In genomic region chr1:160741597-160742348, GRCh38 we compare ENCODE assay signal across 15 cellular contexts. TPM values are rescaled to one million over a fixed set of nuclear protein-coding genes. Genes with fewer than 3 reads are reported as not detected.
DNase-seq lines count a peak whose midpoint lies in the region; ATAC-seq and TF ChIP-seq lines count a peak whose summit lies in the region.
"Had no signal": no experiment of that assay in that cellular context is flagged by ENCODE, and none has a peak within 500 bp of the region (broad histone marks: within the 10 kb centered on the region; RNA-seq: fewer than 3 reads in every experiment).

No MANE protein-coding gene starts in this region.

- ATAC-seq in activated CD8-positive, alpha-beta memory T cell treated with anti-CD3 and anti-CD28 coated beads, Interleukin-2, amount 10 ng/mL, durations not matched to agents 7 days and 5 days: no peak
- no peak for ATAC-seq in stimulated activated naive B cell treated with anti-CD40 and anti-IgM and Interleukin-4, amounts not matched to agents 10 μg/mL and 1 μg/mL and 100 μg/mL, for 72 hours (replicated peaks)
- no peak for ATAC-seq in GM19455 (IDR thresholded peaks at IDR 0.05; ENCODE audit: unreplicated experiment)

- peak overlapping the region; percentile 81 for H3K4me3 ChIP-seq in MM.1S (ENCODE audit: low read length)
- peak overlapping the region; percentile 29 to 53 for H3K4me3 ChIP-seq in duodenal mucosa (ENCODE audit: low read depth in 1 of 2, low read length in 2 of 2)
- no peak overlapping the region for H3K4me3 ChIP-seq in Caco-2 (ENCODE audit: low read depth, low read length)
- H3K4me3 ChIP-seq in suprapubic skin: no peak overlapping the region

- no peaks in the 10 kb centered on the region for H3K27me3 ChIP-seq in MM.1S (replicated peaks; ENCODE audit: insufficient read depth, low read length)
- H3K27me3 ChIP-seq in duodenal mucosa (ENCODE audit: control insufficient read depth in 1 of 2, insufficient read depth in 2 of 2, low read length in 2 of 2): no peaks in the 10 kb centered on the region
- H3K27me3 ChIP-seq in Caco-2 (replicated peaks; ENCODE audit: control insufficient read depth, insufficient read depth, low read length): no peaks in the 10 kb centered on the region
- H3K27me3 ChIP-seq in suprapubic skin: no peaks in the 10 kb centered on the region

- H3K36me3 Mint-ChIP-seq in activated CD8-positive, alpha-beta memory T cell treated with anti-CD3 and anti-CD28 coated beads, Interleukin-2, amount 10 ng/mL, durations not matched to agents 7 days and 5 days: peaks cover 45% of the 10 kb centered on the region
- H3K36me3 Mint-ChIP-seq in stimulated activated naive B cell treated with anti-CD40 and anti-IgM and Interleukin-4, amounts not matched to agents 10 μg/mL and 1 μg/mL and 100 μg/mL, for 72 hours: peaks cover 43 to 74% of the 10 kb centered on the region in 2 donors
- no peaks in the 10 kb centered on the region for H3K36me3 Mint-ChIP-seq in Caco-2 (ENCODE audit: insufficient read depth, unreplicated experiment)

- peak overlapping the region; percentile 82 for H3K4me3 Mint-ChIP-seq in activated CD8-positive, alpha-beta memory T cell treated with anti-CD3 and anti-CD28 coated beads, Interleukin-2, amount 10 ng/mL, durations not matched to agents 7 days and 5 days
- H3K4me3 Mint-ChIP-seq in stimulated activated naive B cell treated with anti-CD40 and anti-IgM and Interleukin-4, amounts not matched to agents 10 μg/mL and 1 μg/mL and 100 μg/mL, for 72 hours: peak overlapping the region; percentile 74 to 81
- no peak overlapping the region for H3K4me3 Mint-ChIP-seq in Caco-2 (ENCODE audit: unreplicated experiment)

- BruUV-seq in Caco-2 (replicated peaks; lab: Mats Ljungman, UMichigan): no TSS peak

- no peak for TF ChIP-seq POLR2A in suprapubic skin (IDR thresholded peaks at IDR 0.05)

- H2AFZ ChIP-seq in MM.1S (ENCODE audit: low read length): no peak overlapping the region
- H2AFZ ChIP-seq: parathyroid adenoma had no signal

- H3K27ac ChIP-seq in MM.1S (ENCODE audit: low read length) (peak overlapping the region; percentile 88), duodenal mucosa (ENCODE audit: low read depth, low read length) (no peak overlapping the region), suprapubic skin (no peak overlapping the region)
- H3K27ac ChIP-seq: parathyroid adenoma had no signal

- H3K9me2 ChIP-seq in MM.1S (replicated peaks; ENCODE audit: insufficient read depth, low read length): no peaks in the 10 kb centered on the region

- H3K4me1 Mint-ChIP-seq in activated CD8-positive, alpha-beta memory T cell treated with anti-CD3 and anti-CD28 coated beads, Interleukin-2, amount 10 ng/mL, durations not matched to agents 7 days and 5 days: peaks cover 87% of the 10 kb centered on the region
- peaks cover 48 to 81% of the 10 kb centered on the region in 2 donors for H3K4me1 Mint-ChIP-seq in stimulated activated naive B cell treated with anti-CD40 and anti-IgM and Interleukin-4, amounts not matched to agents 10 μg/mL and 1 μg/mL and 100 μg/mL, for 72 hours
- H3K4me1 Mint-ChIP-seq in Caco-2 (ENCODE audit: low read depth, unreplicated experiment): no peaks in the 10 kb centered on the region

- POLR2A ChIA-PET in Caco-2 (lab: Charles Lee): no interaction called here

- CTCF ChIA-PET in activated CD8-positive, alpha-beta memory T cell treated with anti-CD3 and anti-CD28 coated beads, Interleukin-2, amount 10 ng/mL, durations not matched to agents 7 days and 5 days (lab: Charles Lee): interaction anchor here (1.0 to 8.3 kb wide), 6 partner anchors 14 to 59 kb away, joined by 3 to 95 read pairs (median 10); no protein-coding TSS in a partner anchor
- CTCF ChIA-PET in Caco-2 (lab: Charles Lee): no interaction called here

- H3F3A ChIP-seq in MM.1S (ENCODE audit: insufficient read depth, low read length): peaks cover 61% of the 10 kb centered on the region

- H3K9me3 ChIP-seq in MM.1S (replicated peaks; ENCODE audit: insufficient read depth, low read length): no peaks in the 10 kb centered on the region
- H3K9me3 ChIP-seq in duodenal mucosa (ENCODE audit: control insufficient read depth in 1 of 2, low read length in 2 of 2): no peaks in the 10 kb centered on the region
- peaks cover 5% of the 10 kb centered on the region; the same call in 1 of the 2 replicates for H3K9me3 ChIP-seq in Caco-2
- H3K9me3 ChIP-seq in suprapubic skin: peaks cover 5% of the 10 kb centered on the region

- TF ChIP-seq CTCF in MM.1S (IDR thresholded peaks at IDR 0.05; ENCODE audit: low read length): peak; percentile 45
- no peak for TF ChIP-seq CTCF in Caco-2 (IDR thresholded peaks at IDR 0.05; ENCODE audit: insufficient read depth in 1 of 2, low read depth in 1 of 2, low read length in 1 of 2, severe bottlenecking in 1 of 2, unreplicated experiment in 1 of 2)
- TF ChIP-seq CTCF in suprapubic skin (IDR thresholded peaks at IDR 0.05): no peak

- H3K36me3 ChIP-seq in MM.1S (replicated peaks; ENCODE audit: insufficient read depth, low read length) (no peaks in the 10 kb centered on the region), duodenal mucosa (ENCODE audit: control insufficient read depth in 1 of 2, insufficient read depth in 2 of 2, low read length in 2 of 2) (no peaks in the 10 kb centered on the region), Caco-2 (ENCODE audit: control insufficient read depth, insufficient read depth, low read length) (no peaks in the 10 kb centered on the region), suprapubic skin (no peaks in the 10 kb centered on the region)

- H3K4me2 ChIP-seq in MM.1S (ENCODE audit: low read depth, low read length): peak overlapping the region; percentile 92

- no peaks in the 10 kb centered on the region for H3K27me3 Mint-ChIP-seq in activated CD8-positive, alpha-beta memory T cell treated with anti-CD3 and anti-CD28 coated beads, Interleukin-2, amount 10 ng/mL, durations not matched to agents 7 days and 5 days
- H3K27me3 Mint-ChIP-seq in stimulated activated naive B cell treated with anti-CD40 and anti-IgM and Interleukin-4, amounts not matched to agents 10 μg/mL and 1 μg/mL and 100 μg/mL, for 72 hours: no peaks in the 10 kb centered on the region
- peaks cover 3% of the 10 kb centered on the region for H3K27me3 Mint-ChIP-seq in Caco-2 (ENCODE audit: insufficient read depth, unreplicated experiment)

- H3K9me3 Mint-ChIP-seq in activated CD8-positive, alpha-beta memory T cell treated with anti-CD3 and anti-CD28 coated beads, Interleukin-2, amount 10 ng/mL, durations not matched to agents 7 days and 5 days (ENCODE audit: low read depth): peaks cover 3% of the 10 kb centered on the region
- H3K9me3 Mint-ChIP-seq in stimulated activated naive B cell treated with anti-CD40 and anti-IgM and Interleukin-4, amounts not matched to agents 10 μg/mL and 1 μg/mL and 100 μg/mL, for 72 hours: peaks cover 0 to 6% of the 10 kb centered on the region in 2 donors
- H3K9me3 Mint-ChIP-seq in Caco-2 (ENCODE audit: unreplicated experiment): no peaks in the 10 kb centered on the region

- H3K9ac ChIP-seq in MM.1S (ENCODE audit: low read length) (peak overlapping the region; percentile 86), duodenal mucosa (ENCODE audit: low read depth in 1 of 2, low read length in 2 of 2) (peak overlapping the region; percentile 3 to 28)
- H3K9ac ChIP-seq: parathyroid adenoma had no signal

- intact Hi-C loops in Caco-2 (cut with micrococcal nuclease; ENCODE audit: unreplicated experiment): no loop called here

- DNase-seq in activated CD8-positive, alpha-beta memory T cell treated with anti-CD3 and anti-CD28 coated beads, Interleukin-2, amount 10 ng/mL, durations not matched to agents 7 days and 5 days: no peak
- no peak for DNase-seq in activated CD8-positive, alpha-beta memory T cell treated with anti-CD3 and anti-CD28 coated beads for 24 hours
- DNase-seq in MM.1S (no peak), Caco-2 (no peak), suprapubic skin (ENCODE audit: low spot score in 2 of 2) (no peak)
- DNase-seq in stimulated activated naive B cell treated with anti-CD40 and anti-IgM and Interleukin-4, amounts not matched to agents 10 μg/mL and 1 μg/mL and 100 μg/mL, for 72 hours: no peak
- DNase-seq: activated CD4-positive, alpha-beta T cell treated with anti-CD3 and anti-CD28 coated beads, Interleukin-2, amount 50 U/mL, for 48 hours; cortex of kidney; HCEC 1CT; stimulated activated CD4-positive, alpha-beta T cell treated with anti-CD3 and anti-CD28 coated beads, Interleukin-15, amount 100 ng/mL, for 24 hours had no signal

- 82% methylated on average over 5 of the region's 5 CpGs for WGBS in suprapubic skin

- H4K20me1 ChIP-seq in MM.1S (ENCODE audit: insufficient read depth, low read length): peaks cover 10% of the 10 kb centered on the region; the same call in 1 of the 2 replicates

- H3K4me1 ChIP-seq in MM.1S (ENCODE audit: low read length) (peaks cover 55% of the 10 kb centered on the region), duodenal mucosa (ENCODE audit: control insufficient read depth in 1 of 2, insufficient read depth in 2 of 2, low read length in 2 of 2) (peaks cover 0 to 12% of the 10 kb centered on the region in 2 donors), Caco-2 (no peaks in the 10 kb centered on the region), suprapubic skin (no peaks in the 10 kb centered on the region)
- H3K4me1 ChIP-seq: parathyroid adenoma had no signal

- TF ChIP-seq EP300 in suprapubic skin (IDR thresholded peaks at IDR 0.05): no peak

- H3K27ac Mint-ChIP-seq in activated CD8-positive, alpha-beta memory T cell treated with anti-CD3 and anti-CD28 coated beads, Interleukin-2, amount 10 ng/mL, durations not matched to agents 7 days and 5 days: peak overlapping the region; percentile 86
- H3K27ac Mint-ChIP-seq in stimulated activated naive B cell treated with anti-CD40 and anti-IgM and Interleukin-4, amounts not matched to agents 10 μg/mL and 1 μg/mL and 100 μg/mL, for 72 hours: peak overlapping the region; percentile 44
- no peak overlapping the region for H3K27ac Mint-ChIP-seq in Caco-2 (ENCODE audit: unreplicated experiment)

- H3K79me2 ChIP-seq in MM.1S (ENCODE audit: low read length): peaks cover 89% of the 10 kb centered on the region
- H3K79me2 ChIP-seq: parathyroid adenoma had no signal

RNA-seq across cellular contexts. Expression of gene SLAMF7, which starts 2.7 kb away (rescaled TPM):
- 100 to 1,000 TPM; 107 to 126 TPM for total RNA-seq in activated CD8-positive, alpha-beta memory T cell treated with anti-CD3 and anti-CD28 coated beads, Interleukin-2, amount 10 ng/mL, durations not matched to agents 7 days and 5 days
- total RNA-seq in Caco-2 (2022) (not detected in 2 replicates), suprapubic skin (1 to 10 TPM; 1.1 to 3.4 (median 1.9) TPM)
- total RNA-seq: fibroblast of lung, HT-29 had no signal

RNA-seq across cellular contexts. Expression of gene CD48, which starts 30.2 kb away (rescaled TPM):
- total RNA-seq in activated CD8-positive, alpha-beta memory T cell treated with anti-CD3 and anti-CD28 coated beads, Interleukin-2, amount 10 ng/mL, durations not matched to agents 7 days and 5 days: 100 to 1,000 TPM; 304 to 332 TPM
- not detected in 2 replicates for total RNA-seq in Caco-2 (2022)
- total RNA-seq in suprapubic skin: 1 to 10 TPM in 2 of 4 donors, under 1 TPM in 1, not detected in 1; 0.60 to 1.6 (median 1.0) TPM
- total RNA-seq: fibroblast of lung, HT-29 had no signal

RNA-seq across cellular contexts. Expression of gene LY9, which starts 54.2 kb away (rescaled TPM):
- 1 to 10 TPM; 1.3 to 8.0 TPM for total RNA-seq in activated CD8-positive, alpha-beta memory T cell treated with anti-CD3 and anti-CD28 coated beads, Interleukin-2, amount 10 ng/mL, durations not matched to agents 7 days and 5 days
- total RNA-seq in Caco-2 (2022) (not detected in 2 replicates), suprapubic skin (1 to 10 TPM in 2 of 4 donors, under 1 TPM in 1, not detected in 1; 0.34 to 3.5 (median 1.2) TPM)
- total RNA-seq: fibroblast of lung, HT-29 had no signal

Comparison
In these comparisons a context has a peak if more than half of its experiments do, and no peak if none do; other contexts are left out.
1. H3K4me3 ChIP-seq: peak in MM.1S (single experiment) and duodenal mucosa (2 of 2); none in Caco-2 (single experiment) and suprapubic skin (single experiment).
2. RNA of gene SLAMF7, which starts 2.7 kb away (total RNA-seq): 107 to 126 TPM in activated CD8-positive, alpha-beta memory T cell treated with anti-CD3 and anti-CD28 coated beads, Interleukin-2, amount 10 ng/mL, durations not matched to agents 7 days and 5 days; 1.1 to 3.4 TPM in suprapubic skin and not detected in Caco-2; every median in the first group is over 10 times any median in the second.
3. RNA of gene CD48, which starts 30.2 kb away (total RNA-seq): 304 to 332 TPM in activated CD8-positive, alpha-beta memory T cell treated with anti-CD3 and anti-CD28 coated beads, Interleukin-2, amount 10 ng/mL, durations not matched to agents 7 days and 5 days; 0.60 to 1.6 TPM in suprapubic skin and not detected in Caco-2; every median in the first group is over 100 times any median in the second.